1 cellular context compared by ENCODE assay signal in genomic region chr5:56023296-56023695, GRCh38.
TF ChIP-seq lines count a peak whose summit lies in the region.

No MANE protein-coding gene starts in this region.

TF ChIP-seq in IMR-90, 13 proteins besides CTCF, POLR2A, EP300 and RAD21 (continued from another document):
- TF ChIP-seq ELK1 (IDR thresholded peaks at IDR 0.05; ENCODE audit: borderline replicate concordance, low read depth, low read length), result no peak
- no peak for TF ChIP-seq MXI1 (IDR thresholded peaks at IDR 0.05; ENCODE audit: borderline replicate concordance, low read depth, low read length)
- TF ChIP-seq NFE2L2 (IDR thresholded peaks at IDR 0.05; ENCODE audit: low read depth, low read length), result no peak
- TF ChIP-seq CHD1 (IDR thresholded peaks at IDR 0.05; ENCODE audit: low read depth, low read length), result no peak
- TF ChIP-seq CEBPB (IDR thresholded peaks at IDR 0.05; ENCODE audit: low read depth, low read length), result no peak
- TF ChIP-seq RCOR1 (IDR thresholded peaks at IDR 0.05; ENCODE audit: insufficient replicate concordance, low read length), result no peak
- TF ChIP-seq MAFK (IDR thresholded peaks at IDR 0.05; ENCODE audit: low read depth, low read length), result no peak
- TF ChIP-seq MAZ (IDR thresholded peaks at IDR 0.05; ENCODE audit: borderline replicate concordance, low read depth, low read length), result no peak
- TF ChIP-seq BHLHE40 (IDR thresholded peaks at IDR 0.05; ENCODE audit: low read depth, low read length), result no peak
- no peak for TF ChIP-seq RFX5 (IDR thresholded peaks at IDR 0.05; ENCODE audit: low read depth, low read length)
